In genomic region chr20:3242167-3242692, GRCh38 we compare ENCODE assay signal across 16 cellular contexts.
"Had no signal": no experiment of that assay in that cellular context is flagged by ENCODE, and none has a peak within 500 bp of the region (broad histone marks: within the 10 kb centered on the region; RNA-seq: fewer than 3 reads in every experiment).

No MANE protein-coding gene starts in this region.

- H3K36me3 Mint-ChIP-seq: activated CD4-positive, alpha-beta memory T cell treated with anti-CD3 and anti-CD28 coated beads for 36 hours; mesothelial cell of epicardium; stimulated activated effector memory CD8-positive, alpha-beta T cell treated with anti-CD3 and anti-CD28 coated beads, Interleukin-12 subunit alpha, Interleukin-12 subunit beta, amount 100 ng/mL, for 72 hours had no signal

- H3K4me3 Mint-ChIP-seq: activated B cell treated with CpG ODN at 0.5 μM for 24 hours; activated CD4-positive, alpha-beta memory T cell treated with anti-CD3 and anti-CD28 coated beads for 36 hours; mesothelial cell of epicardium; stimulated activated effector memory CD8-positive, alpha-beta T cell treated with anti-CD3 and anti-CD28 coated beads, Interleukin-12 subunit alpha, Interleukin-12 subunit beta, amount 100 ng/mL, for 72 hours; T-helper 2 cell treated with Interferon-gamma antibody and Interleukin-4, amounts not matched to agents 5 μg/mL and 100 μg/mL, for 36 hours had no signal

- H3K4me1 ChIP-seq: pancreas had no signal

- H3K36me3 ChIP-seq: brain microvascular endothelial cell, gastroesophageal sphincter, heart left ventricle, left lung, pancreas, sigmoid colon, thyroid gland had no signal

- DNase-seq: activated B cell treated with CpG ODN at 0.5 μM for 24 hours; activated CD4-positive, alpha-beta memory T cell treated with anti-CD3 and anti-CD28 coated beads for 36 hours; activated CD4-positive, alpha-beta T cell treated with anti-CD3 and anti-CD28 coated beads for 4 hours; activated T-cell treated with anti-CD3 and anti-CD28 coated beads for 4 hours; brain microvascular endothelial cell; heart left ventricle; left lung; sigmoid colon; stimulated activated CD4-positive, alpha-beta T cell treated with anti-CD3 and anti-CD28 coated beads, Interleukin-4, amount 100 ng/mL, for 24 hours; thyroid gland had no signal

- H3K9me3 Mint-ChIP-seq: activated B cell treated with CpG ODN at 0.5 μM for 24 hours; activated CD4-positive, alpha-beta memory T cell treated with anti-CD3 and anti-CD28 coated beads for 36 hours; mesothelial cell of epicardium; stimulated activated effector memory CD8-positive, alpha-beta T cell treated with anti-CD3 and anti-CD28 coated beads, Interleukin-12 subunit alpha, Interleukin-12 subunit beta, amount 100 ng/mL, for 72 hours; T-helper 2 cell treated with Interferon-gamma antibody and Interleukin-4, amounts not matched to agents 5 μg/mL and 100 μg/mL, for 36 hours had no signal

- ATAC-seq: gastroesophageal sphincter; heart left ventricle; left lung; pancreas; stimulated activated effector memory CD8-positive, alpha-beta T cell treated with anti-CD3 and anti-CD28 coated beads, Interleukin-12 subunit alpha, Interleukin-12 subunit beta, amount 100 ng/mL, for 72 hours had no signal

- H3K27me3 ChIP-seq: thyroid gland had no signal

- H3K4me3 ChIP-seq: coronary artery, gastroesophageal sphincter, heart left ventricle, left lung, pancreas, sigmoid colon, thyroid gland had no signal

- H3K9me3 ChIP-seq: gastroesophageal sphincter, heart left ventricle, left lung, pancreas, sigmoid colon, thyroid gland had no signal

- H3K27ac Mint-ChIP-seq: activated B cell treated with CpG ODN at 0.5 μM for 24 hours; activated CD4-positive, alpha-beta memory T cell treated with anti-CD3 and anti-CD28 coated beads for 36 hours; mesothelial cell of epicardium; stimulated activated effector memory CD8-positive, alpha-beta T cell treated with anti-CD3 and anti-CD28 coated beads, Interleukin-12 subunit alpha, Interleukin-12 subunit beta, amount 100 ng/mL, for 72 hours; T-helper 2 cell treated with Interferon-gamma antibody and Interleukin-4, amounts not matched to agents 5 μg/mL and 100 μg/mL, for 36 hours had no signal

- H3K27ac ChIP-seq: brain microvascular endothelial cell, coronary artery, gastroesophageal sphincter, heart left ventricle, left lung, pancreas, sigmoid colon, thyroid gland had no signal
